Comparison of ENCODE assay signal across 10 cellular contexts in genomic region chr13:22801402-22802003, GRCh38.
DNase-seq lines count a peak whose midpoint lies in the region; ATAC-seq, FAIRE-seq and TF ChIP-seq lines count a peak whose summit lies in the region.
"Had no signal": no experiment of that assay in that cellular context is flagged by ENCODE, and none has a peak within 500 bp of the region (broad histone marks: within the 10 kb centered on the region; RNA-seq: fewer than 3 reads in every experiment).

No MANE protein-coding gene starts in this region.

- H3K4me1 ChIP-seq in endodermal cell (ENCODE audit: control insufficient read depth, insufficient read depth, low read length) (no peaks in the 10 kb centered on the region), pancreas (no peaks in the 10 kb centered on the region)
- H3K4me1 ChIP-seq: gastrocnemius medialis had no signal

- H3K27ac Mint-ChIP-seq in endodermal cell (no peak overlapping the region), immature natural killer cell (no peak overlapping the region)
- H3K27ac Mint-ChIP-seq: activated T-helper 2 cell treated with anti-CD3 and anti-CD28 coated beads, Interferon-gamma antibody, Interleukin-2, Interleukin-4, amounts not matched to agents 10 μg/mL and 5 μg/mL and 100 μg/mL, durations not matched to agents 14 hours and 24 hours and 36 hours had no signal

- H3K36me3 Mint-ChIP-seq in endodermal cell (ENCODE audit: low read depth), result no peaks in the 10 kb centered on the region
- no peaks in the 10 kb centered on the region for H3K36me3 Mint-ChIP-seq in immature natural killer cell

- H3K9me3 ChIP-seq in endodermal cell (ENCODE audit: control insufficient read depth, low read length), result no peaks in the 10 kb centered on the region
- H3K9me3 ChIP-seq in pancreas, result no peaks in the 10 kb centered on the region
- H3K9me3 ChIP-seq: gastrocnemius medialis had no signal

- TF ChIP-seq CTCF in GM12872 (IDR thresholded peaks at IDR 0.05; ENCODE audit: insufficient read depth, low read depth, low read length) (peak; percentile 10; the same call in 1 of the 3 replicates), endodermal cell (conservative IDR thresholded peaks at IDR 0.05) (peak; percentile 77), pancreas (IDR thresholded peaks at IDR 0.05) (no peak)

- H3K4me3 ChIP-seq in endodermal cell (ENCODE audit: low read length) (no peak overlapping the region), pancreas (no peak overlapping the region)
- H3K4me3 ChIP-seq: gastrocnemius medialis had no signal

- H3K36me3 ChIP-seq in endodermal cell (ENCODE audit: control insufficient read depth, insufficient read depth, low read length), result no peaks in the 10 kb centered on the region
- no peaks in the 10 kb centered on the region for H3K36me3 ChIP-seq in pancreas
- H3K36me3 ChIP-seq: gastrocnemius medialis had no signal

- H3K4me1 Mint-ChIP-seq in endodermal cell (peaks cover 5% of the 10 kb centered on the region), immature natural killer cell (no peaks in the 10 kb centered on the region)

- ATAC-seq in pancreas, result peak in 1 of 4 donors; percentile 41
- ATAC-seq: gastrocnemius medialis had no signal

- DNase-seq in NCI-H345 treated with DMSO at 0.1 percent for 48 hours (lab: John Stamatoyannopoulos, UW; ENCODE audit: unreplicated experiment) (peak; percentile 9), endodermal cell (no peak), pancreas (no peak), NCI-H446 treated with DMSO at 0.1 percent for 48 hours (lab: John Stamatoyannopoulos, UW) (no peak), hepatic stellate cell (ENCODE audit: low spot score) (no peak), immature natural killer cell (no peak), T-helper 1 cell (no peak)

- H3K27me3 ChIP-seq in endodermal cell (ENCODE audit: control insufficient read depth, insufficient read depth, low read length, poor library complexity, severe bottlenecking) (no peaks in the 10 kb centered on the region), pancreas (no peaks in the 10 kb centered on the region)
- H3K27me3 ChIP-seq: gastrocnemius medialis had no signal

- intact Hi-C loops in pancreas (cut with DNase I), result no loop called here

- H3K4me3 Mint-ChIP-seq in endodermal cell (no peak overlapping the region), immature natural killer cell (no peak overlapping the region)

- no peak overlapping the region for H3K9ac ChIP-seq in endodermal cell (ENCODE audit: extremely low read depth, low read length, poor library complexity, severe bottlenecking)

- no peaks in the 10 kb centered on the region for H3K27me3 Mint-ChIP-seq in endodermal cell (ENCODE audit: insufficient read depth)
- peaks cover 0 to 2% (median 0%) of the 10 kb centered on the region in 3 donors for H3K27me3 Mint-ChIP-seq in immature natural killer cell (ENCODE audit: low read depth in 3 of 3)

- H3K27ac ChIP-seq in endodermal cell (ENCODE audit: low read depth, low read length) (no peak overlapping the region), pancreas (no peak overlapping the region)
- H3K27ac ChIP-seq: gastrocnemius medialis had no signal

- no peaks in the 10 kb centered on the region for H3K9me3 Mint-ChIP-seq in endodermal cell
- peaks cover 0 to 5% (median 0%) of the 10 kb centered on the region in 6 donors for H3K9me3 Mint-ChIP-seq in immature natural killer cell
- H3K9me3 Mint-ChIP-seq: activated T-helper 2 cell treated with anti-CD3 and anti-CD28 coated beads, Interferon-gamma antibody, Interleukin-2, Interleukin-4, amounts not matched to agents 10 μg/mL and 5 μg/mL and 100 μg/mL, durations not matched to agents 14 hours and 24 hours and 36 hours had no signal

- peak; percentile 54 for FAIRE-seq in pancreas (lab: Jason Lieb, UNC)

- WGBS in endodermal cell (ENCODE audit: insufficient coverage in 1 of 2, insufficient read length in 1 of 2), 2 experiments, result 77% methylated on average over 2 of the region's 3 CpGs; no CpG with 5 or more reads in 1 of the 2 experiments
- WGBS in pancreas, 2 donors, result 24 to 30% methylated on average over 3 of the region's 3 CpGs

Comparison
In these comparisons a context has a peak if more than half of its experiments do, and no peak if none do; other contexts are left out.
1. CTCF ChIP-seq: peak in GM12872 (single experiment) and endodermal cell (single experiment); none in pancreas (0 of 4).